ENCODE assay signal across 26 cellular contexts in the genomic region with DNA sequence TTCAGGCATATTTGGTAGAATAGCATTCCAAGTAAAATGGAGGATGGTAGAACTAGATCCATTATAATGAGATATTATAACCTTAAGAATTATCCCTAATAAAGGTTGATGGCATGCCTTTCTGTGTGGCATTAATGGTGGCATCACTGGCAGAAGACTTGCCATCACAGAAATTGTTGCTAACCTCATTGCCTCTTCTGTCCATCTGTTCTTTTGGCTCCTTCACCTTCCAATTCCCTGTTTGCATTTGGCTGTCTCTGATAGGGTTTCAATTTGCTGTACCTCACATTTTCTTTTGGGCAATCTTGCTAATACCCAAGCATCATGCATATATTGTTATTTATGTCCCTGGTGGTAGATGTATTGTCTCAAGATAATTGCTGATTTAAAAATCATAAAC.
A peak's percentile ranks its signal among the peaks of the same experiment; 100 is the strongest.
DNase-seq lines count a peak whose midpoint lies in the region; FAIRE-seq and TF ChIP-seq lines count a peak whose summit lies in the region.
"Had no signal": no experiment of that assay in that cellular context is flagged by ENCODE, and none has a peak within 500 bp of the region (broad histone marks: within the 10 kb centered on the region; RNA-seq: fewer than 3 reads in every experiment).

No MANE protein-coding gene starts in this region.

- intact Hi-C loops in colonic mucosa (cut with DNase I): no loop called here

- no peaks in the 10 kb centered on the region for H3K9me3 ChIP-seq in colonic mucosa
- H3K9me3 ChIP-seq: BE2C, BLaER1 had no signal

- H3K4me3 ChIP-seq in colonic mucosa: no peak overlapping the region
- H3K4me3 ChIP-seq: BLaER1 had no signal

- no peaks in the 10 kb centered on the region for H3K4me1 ChIP-seq in colonic mucosa
- H3K4me1 ChIP-seq: BE2C, BLaER1 had no signal

- no peak overlapping the region for H3K9ac ChIP-seq in colonic mucosa (ENCODE audit: low read depth in 2 of 2, low read length in 2 of 2)
- H3K9ac ChIP-seq: BLaER1 had no signal

- DNase-seq in G401 (ENCODE audit: low spot score) (peak; percentile 95), HTR-8/SVneo (ENCODE audit: insufficient read length, low spot score) (no peak), cerebellar cortex (ENCODE audit: low spot score) (peak; percentile 95), cerebellum (ENCODE audit: low spot score) (peak; percentile 72), colonic mucosa (no peak), NCI-H128 (lab: John Stamatoyannopoulos, UW; ENCODE audit: unreplicated experiment) (no peak), NCI-H345 treated with DMSO at 0.1 percent for 48 hours (lab: John Stamatoyannopoulos, UW; ENCODE audit: unreplicated experiment) (no peak)
- DNase-seq: 8988T; ACHN; BE2C; CD4-positive, alpha-beta memory T cell; CD4-positive, CD25-positive, alpha-beta regulatory T cell; CD8-positive, alpha-beta memory T cell; COR-L47; DMS 273 treated with DMSO at 0.1 percent for 48 hours; DMS153; DMS53; DMS79; DND-41; EL; GF-D8 had no signal

- no peaks in the 10 kb centered on the region for H3K27me3 ChIP-seq in colonic mucosa
- H3K27me3 ChIP-seq: BE2C, BLaER1 had no signal

- H3K27ac ChIP-seq in colonic mucosa: no peak overlapping the region
- H3K27ac ChIP-seq: BLaER1 had no signal

- TF ChIP-seq CTCF in colonic mucosa (IDR thresholded peaks at IDR 0.05): no peak

- in situ Hi-C loops in G401 (cut with HindIII; ENCODE audit: low sequenced_read_pairs): no loop called here

- H3K36me3 ChIP-seq in colonic mucosa: no peaks in the 10 kb centered on the region
- H3K36me3 ChIP-seq: BE2C, BLaER1 had no signal

- FAIRE-seq in HTR-8/SVneo (lab: Jason Lieb, UNC): peak; percentile 40
- FAIRE-seq: A204.1, G401.6, GM12891, GM19239 had no signal

Comparison
In these comparisons a context has a peak if more than half of its experiments do, and no peak if none do; other contexts are left out.
1. DNase-seq: peak in G401 (single experiment), cerebellar cortex (single experiment) and cerebellum (single experiment); none in HTR-8/SVneo (single experiment), colonic mucosa (single experiment), NCI-H128 (single experiment) and NCI-H345 treated with DMSO at 0.1 percent for 48 hours (single experiment).